7 cellular contexts compared by ENCODE assay signal in the genomic region with DNA sequence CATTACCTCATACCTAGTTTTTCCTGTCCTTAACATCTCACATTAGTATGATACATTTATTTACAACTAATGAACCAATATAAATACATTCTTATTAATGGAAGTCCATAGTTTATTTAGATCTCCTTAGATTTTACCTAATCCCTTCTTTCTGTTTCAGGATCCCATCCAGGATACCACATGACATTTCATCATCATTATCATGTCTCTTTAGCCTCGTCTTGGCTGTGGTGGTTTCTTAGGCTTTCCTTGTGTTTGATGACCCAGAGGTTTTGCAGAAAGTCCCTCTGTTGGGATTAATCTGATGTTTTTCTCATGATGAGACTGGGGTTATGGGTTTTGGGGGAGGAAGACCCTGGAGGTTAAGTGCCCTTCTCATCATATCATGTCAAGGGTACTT.
"Had no signal": no experiment of that assay in that cellular context is flagged by ENCODE, and none has a peak within 500 bp of the region (broad histone marks: within the 10 kb centered on the region; RNA-seq: fewer than 3 reads in every experiment).

No MANE protein-coding gene starts in this region.

- H3K4me1 ChIP-seq: HAP-1 had no signal

- H3K9ac ChIP-seq: GM23248 had no signal

- DNase-seq: GM23248, GOT3, H7, HFFc6, KG1 had no signal

- ATAC-seq: HCT116 had no signal

- H3K9me3 ChIP-seq: HAP-1 had no signal

- H3K4me3 ChIP-seq: GM23248, HAP-1 had no signal

- H3K36me3 ChIP-seq: HAP-1 had no signal

- H3K27ac ChIP-seq: GM23248 had no signal
